ENCODE assay signal across 21 cellular contexts in the genomic region with DNA sequence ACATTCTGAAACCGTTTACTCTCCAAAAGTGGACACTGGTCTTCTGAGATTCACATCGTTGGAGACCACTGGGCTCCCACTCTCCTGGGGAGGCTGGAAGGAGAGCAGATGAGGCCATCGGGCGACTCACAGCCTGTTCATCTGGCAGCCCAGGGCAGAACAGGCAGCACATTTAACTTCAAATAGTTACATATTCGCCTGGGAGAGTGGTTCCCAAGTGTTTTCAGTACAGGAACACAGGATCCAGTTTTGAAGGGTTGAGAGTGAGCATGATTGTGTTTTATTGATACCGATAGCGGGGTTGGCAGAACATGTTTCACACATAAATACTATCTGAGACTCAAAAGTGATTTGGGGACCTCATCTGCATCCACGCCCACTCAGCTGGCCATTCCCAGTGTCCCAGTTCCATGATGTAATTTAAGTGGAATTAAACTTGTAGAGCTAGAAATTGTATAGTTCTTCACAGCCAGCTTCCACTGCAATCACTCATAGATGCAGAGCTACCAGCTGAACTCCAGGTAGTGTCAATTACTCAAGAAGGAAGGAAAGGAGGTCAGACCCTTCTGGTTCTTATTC. TPM values are rescaled to one million over a fixed set of nuclear protein-coding genes. Genes with fewer than 3 reads are reported as not detected.
"Had no signal": no experiment of that assay in that cellular context is flagged by ENCODE, and none has a peak within 500 bp of the region (broad histone marks: within the 10 kb centered on the region; RNA-seq: fewer than 3 reads in every experiment).

No MANE protein-coding gene starts in this region.

- FAIRE-seq: RCC 7860 had no signal

- H3K9me3 ChIP-seq: MG63, SJSA1 had no signal

- H3K4me1 ChIP-seq: SJSA1 had no signal

- H3K4me3 ChIP-seq: MG63, SJSA1, SK-N-MC had no signal

- H3K27ac ChIP-seq: SJSA1, SK-N-MC had no signal

- H3K27me3 ChIP-seq: SJSA1 had no signal

- DNase-seq: KBM-7, MG63, NCI-H1092, NCI-H1105 treated with DMSO at 0.1 percent for 48 hours, NCI-H1417 treated with DMSO at 0.1 percent for 48 hours, NCI-H146, NCI-H1694 treated with DMSO at 0.1 percent for 48 hours, NCI-H1930, NCI-H2081, NCI-H2107, NCI-H2227 treated with DMSO at 0.1 percent for 48 hours, NCI-H69, NCI-H774, Right ventricle myocardium superior, RPMI8226, SIG-M5 had no signal

- H3K36me3 ChIP-seq: MG63, SJSA1 had no signal

RNA-seq across cellular contexts. Expression of gene PNLIP, which starts 22.8 kb away (rescaled TPM):
- total RNA-seq: HT-29, NCI-H460, Right ventricle myocardium superior, SJSA1 had no signal
